In genomic region chr3:186060222-186060621, GRCh38 we compare ENCODE assay signal across 11 cellular contexts. TPM values are rescaled to one million over a fixed set of nuclear protein-coding genes. Genes with fewer than 3 reads are reported as not detected.
DNase-seq lines count a peak whose midpoint lies in the region; ATAC-seq, FAIRE-seq and TF ChIP-seq lines count a peak whose summit lies in the region.
"Had no signal": no experiment of that assay in that cellular context is flagged by ENCODE, and none has a peak within 500 bp of the region (broad histone marks: within the 10 kb centered on the region; RNA-seq: fewer than 3 reads in every experiment).

No MANE protein-coding gene starts in this region.

- POLR2A ChIA-PET in HepG2 (lab: Yijun Ruan, JAX) = no interaction called here

- H3K27ac ChIP-seq in BLaER1 treated with 17β-estradiol and CSF1 and Interleukin-3, amounts not matched to agents 10 nM and 100 nM = peak overlapping the region in 5 of 11 experiments; percentile 39 to 63 (median 59); a peak in 9 of 22 replicates
- H3K27ac ChIP-seq in right cardiac atrium (ENCODE audit: low read length) (no peak overlapping the region), HepG2 (ENCODE audit: extremely low read length, insufficient read depth, low read length) (no peak overlapping the region)
- H3K27ac ChIP-seq: C4-2B had no signal

- WGBS in right cardiac atrium = 79% methylated on average over 3 of the region's 3 CpGs
- 100% methylated on average over 3 of the region's 3 CpGs for WGBS in HepG2 (ENCODE audit: low lambda C conversion rate)

- H3K36me3 ChIP-seq in BLaER1 treated with 17β-estradiol and CSF1 and Interleukin-3, amounts not matched to agents 10 nM and 100 nM = peaks cover 52 to 100% (median 85%) of the 10 kb centered on the region in 11 experiments
- peaks cover 40 to 92% of the 10 kb centered on the region in 2 experiments for H3K36me3 ChIP-seq in HepG2 (replicated peaks in 1 of 2; ENCODE audit: control insufficient read depth in 1 of 2, insufficient read depth in 2 of 2, low read length in 2 of 2)

- peaks cover 0 to 99% (median 0%) of the 10 kb centered on the region in 11 experiments; a peak in 4 of 22 replicates for H4K20me1 ChIP-seq in BLaER1 treated with 17β-estradiol and CSF1 and Interleukin-3, amounts not matched to agents 10 nM and 100 nM
- no peaks in the 10 kb centered on the region for H4K20me1 ChIP-seq in HepG2 (ENCODE audit: insufficient read depth, low read length)

- H3K79me2 ChIP-seq in HepG2 (ENCODE audit: insufficient read depth, low read length) = no peaks in the 10 kb centered on the region

- H2AFZ ChIP-seq in HepG2 (ENCODE audit: low read length) = no peak overlapping the region

- CTCF ChIA-PET in HepG2 (lab: Yijun Ruan, JAX; ENCODE audit: low intra/inter-chr PET ratio, low total read pairs) = no interaction called here

- intact Hi-C loops in right cardiac atrium (cut with DNase I) (no loop called here), HepG2 (cut with micrococcal nuclease; ENCODE audit: unreplicated experiment) (no loop called here)

- peak overlapping the region in 1 of 10 experiments; percentile 15; a peak in 1 of 20 replicates for H3K4me3 ChIP-seq in BLaER1 treated with 17β-estradiol and CSF1 and Interleukin-3, amounts not matched to agents 10 nM and 100 nM
- no peak overlapping the region for H3K4me3 ChIP-seq in right cardiac atrium (ENCODE audit: low read length)
- no peak overlapping the region for H3K4me3 ChIP-seq in HepG2 (replicated peaks in 1 of 3; ENCODE audit: insufficient read depth in 1 of 3, low read depth in 2 of 3, low read length in 3 of 3)

- TF ChIP-seq CTCF in HepG2 (CRISPR knock-in tag; IDR thresholded peaks at IDR 0.05) = no peak

- H3K4me2 ChIP-seq in BLaER1 treated with 17β-estradiol and CSF1 and Interleukin-3, amounts not matched to agents 10 nM and 100 nM = peak overlapping the region; percentile 48 to 82 (median 71); a peak in 21 of 22 replicates
- H3K4me2 ChIP-seq in HepG2 (ENCODE audit: low read depth, low read length) = no peak overlapping the region

- DNase-seq in OCI-M1 (lab: John Stamatoyannopoulos, UW) = peak; percentile 46
- DNase-seq in right cardiac atrium = no peak
- no peak for DNase-seq in HepG2 (ENCODE audit: low spot score)
- no peak for DNase-seq in EL
- DNase-seq: NCI-H774 had no signal

- H3K9ac ChIP-seq in BLaER1 treated with 17β-estradiol and CSF1 and Interleukin-3, amounts not matched to agents 10 nM and 100 nM = peak overlapping the region in 4 of 11 experiments; percentile 23 to 54 (median 35); a peak in 6 of 22 replicates
- no peak overlapping the region for H3K9ac ChIP-seq in HepG2 (ENCODE audit: insufficient read depth, low read depth, low read length)

- in situ Hi-C loops in HepG2 (cut with HindIII; ENCODE audit: extremely low pct_ligation_motif_present, low pct_unique_long_range_greater_than_20kb) = no loop called here

- H3K27me3 ChIP-seq in BLaER1 treated with 17β-estradiol and CSF1 and Interleukin-3, amounts not matched to agents 10 nM and 100 nM = no peaks in the 10 kb centered on the region
- H3K27me3 ChIP-seq in right cardiac atrium (ENCODE audit: control insufficient read depth, insufficient read depth) (no peaks in the 10 kb centered on the region), HepG2 (ENCODE audit: control insufficient read depth in 1 of 2, insufficient read depth in 2 of 2, low read length in 2 of 2) (no peaks in the 10 kb centered on the region)

- TF ChIP-seq RAD21 in HepG2 (CRISPR knock-in tag; IDR thresholded peaks at IDR 0.05) = no peak

- no peak for TF ChIP-seq POLR2A in HepG2 (IDR thresholded peaks at IDR 0.05; ENCODE audit: insufficient read depth in 1 of 2, low read depth in 2 of 2, low read length in 2 of 2)

- BruUV-seq in HepG2 (replicated peaks; lab: Mats Ljungman, UMichigan) = no TSS peak

- H3K4me1 ChIP-seq in BLaER1 treated with 17β-estradiol and CSF1 and Interleukin-3, amounts not matched to agents 10 nM and 100 nM = peaks cover 40 to 90% (median 63%) of the 10 kb centered on the region in 10 experiments
- H3K4me1 ChIP-seq in right cardiac atrium (ENCODE audit: control insufficient read depth, insufficient read depth, low read length) (no peaks in the 10 kb centered on the region), HepG2 (ENCODE audit: insufficient read depth, low read length) (no peaks in the 10 kb centered on the region)

- no peak for FAIRE-seq in HepG2 (lab: Jason Lieb, UNC)

- no peak for TF ChIP-seq EP300 in HepG2 (IDR thresholded peaks at IDR 0.05; ENCODE audit: low read depth in 2 of 2, low read length in 2 of 2)
- TF ChIP-seq EP300 in HepG2 (CRISPR knock-in tag; IDR thresholded peaks at IDR 0.05; ENCODE audit: borderline replicate concordance) = no peak

- ATAC-seq in GM18868 (IDR thresholded peaks at IDR 0.05; ENCODE audit: unreplicated experiment) (peak; percentile 86), HG02759 (IDR thresholded peaks at IDR 0.05; ENCODE audit: unreplicated experiment) (peak; percentile 82), right cardiac atrium (no peak), HepG2 (no peak), HG03135 (IDR thresholded peaks at IDR 0.05; ENCODE audit: unreplicated experiment) (no peak)
- ATAC-seq: sciatic nerve had no signal

- peaks cover 0 to 15% (median 0%) of the 10 kb centered on the region in 11 experiments; a peak in 7 of 22 replicates for H3K9me3 ChIP-seq in BLaER1 treated with 17β-estradiol and CSF1 and Interleukin-3, amounts not matched to agents 10 nM and 100 nM (replicated peaks in 1 of 11)
- no peaks in the 10 kb centered on the region for H3K9me3 ChIP-seq in right cardiac atrium (ENCODE audit: control insufficient read depth, low read length)
- no peaks in the 10 kb centered on the region for H3K9me3 ChIP-seq in HepG2 (ENCODE audit: low read length)

TF ChIP-seq in HepG2, 621 proteins besides CTCF, POLR2A, EP300 and RAD21:
- TF ChIP-seq GATAD2A (CRISPR knock-in tag; IDR thresholded peaks at IDR 0.05) (no peak), ZNF333 (CRISPR knock-in tag; IDR thresholded peaks at IDR 0.05; ENCODE audit: borderline replicate concordance) (no peak), EEA1 (CRISPR knock-in tag; IDR thresholded peaks at IDR 0.05; ENCODE audit: borderline replicate concordance) (no peak), ZBTB43 (CRISPR knock-in tag; conservative IDR thresholded peaks at IDR 0.05) (no peak), SP1 (IDR thresholded peaks at IDR 0.05) (no peak), SP1 (CRISPR knock-in tag; IDR thresholded peaks at IDR 0.05) (no peak), IRX3 (CRISPR knock-in tag; IDR thresholded peaks at IDR 0.05; ENCODE audit: borderline replicate concordance, low read depth) (no peak)
TF ChIP-seq in HepG2: peak in this region for 0.

RNA-seq across cellular contexts. Expression of gene ETV5, which starts 48.7 kb away (rescaled TPM):
- total RNA-seq in right cardiac atrium (10 to 100 TPM in 1 of 4 donors, 1 to 10 TPM in 3; 6.1 to 35.1 (median 7.3) TPM), HepG2 (2016; rRNA removed; fragmentation: Illumina TruSeq; extraction: Trizol) (52.9 and 60.0 TPM in 2 replicates)
- polyA plus RNA-seq in right cardiac atrium (1.7 TPM), HepG2 (2011; rRNA removed) (42.3 and 57.2 TPM in 2 replicates)
- 27.8 and 54.7 TPM in 2 replicates for total RNA-seq in HepG2 (2016; cell fraction: cytosol; rRNA removed; fragmentation: Illumina TruSeq; extraction: Trizol; ENCODE audit: low read depth)
- total RNA-seq in HepG2 (2016; cell fraction: insoluble cytoplasmic fraction; rRNA removed; fragmentation: Illumina TruSeq; extraction: Trizol) = 49.8 and 52.0 TPM in 2 replicates
- total RNA-seq in HepG2 (2016; cell fraction: membrane; rRNA removed; fragmentation: Illumina TruSeq; extraction: Trizol) = 37.5 and 57.5 TPM in 2 replicates
- total RNA-seq in HepG2 (2016; cell fraction: nucleus; rRNA removed; fragmentation: Illumina TruSeq; extraction: Trizol) = 44.1 and 46.9 TPM in 2 replicates
- 34.8 and 41.1 TPM in 2 replicates for polyA plus RNA-seq in HepG2 (2011; cell fraction: cytosol; rRNA removed)
- polyA plus RNA-seq in HepG2 (2011; cell fraction: nucleus; rRNA removed) = 45.2 and 55.0 TPM in 2 replicates
- 46.8 and 64.1 TPM in 2 replicates for polyA plus RNA-seq in HepG2 (2012)
- polyA plus RNA-seq in HepG2 (2016; cell fraction: cytosol; fragmentation: Illumina TruSeq; extraction: Trizol; ENCODE audit: low read depth) = 29.3 and 46.0 TPM in 2 replicates
- polyA plus RNA-seq in HepG2 (2016; cell fraction: insoluble cytoplasmic fraction; fragmentation: Illumina TruSeq; extraction: Trizol; ENCODE audit: low read depth) = 50.0 and 52.3 TPM in 2 replicates
- polyA plus RNA-seq in HepG2 (2016; cell fraction: membrane; fragmentation: Illumina TruSeq; extraction: Trizol; ENCODE audit: low read depth) = 21.9 and 34.1 TPM in 2 replicates
- polyA plus RNA-seq in HepG2 (2016; cell fraction: nucleus; fragmentation: Illumina TruSeq; extraction: Trizol; ENCODE audit: insufficient read depth, low read depth) = 33.7 and 38.9 TPM in 2 replicates
- polyA minus RNA-seq in HepG2 (2011; rRNA and poly(A)+ RNA removed; ENCODE audit: low replicate concordance) = 3.4 and 180 TPM in 2 replicates
- polyA minus RNA-seq in HepG2 (2011; cell fraction: cytosol; rRNA and poly(A)+ RNA removed) = 63.8 and 68.6 TPM in 2 replicates
- 116 and 144 TPM in 2 replicates for polyA minus RNA-seq in HepG2 (2011; cell fraction: nucleus; rRNA and poly(A)+ RNA removed)

Comparison
In these comparisons a context has a peak if more than half of its experiments do, and no peak if none do; other contexts are left out.
1. ATAC-seq: peak in GM18868 (single experiment) and HG02759 (single experiment); none in right cardiac atrium (0 of 2), HepG2 (single experiment) and HG03135 (single experiment).